Comparison of ENCODE assay signal across 1 cellular context in the genomic region with DNA sequence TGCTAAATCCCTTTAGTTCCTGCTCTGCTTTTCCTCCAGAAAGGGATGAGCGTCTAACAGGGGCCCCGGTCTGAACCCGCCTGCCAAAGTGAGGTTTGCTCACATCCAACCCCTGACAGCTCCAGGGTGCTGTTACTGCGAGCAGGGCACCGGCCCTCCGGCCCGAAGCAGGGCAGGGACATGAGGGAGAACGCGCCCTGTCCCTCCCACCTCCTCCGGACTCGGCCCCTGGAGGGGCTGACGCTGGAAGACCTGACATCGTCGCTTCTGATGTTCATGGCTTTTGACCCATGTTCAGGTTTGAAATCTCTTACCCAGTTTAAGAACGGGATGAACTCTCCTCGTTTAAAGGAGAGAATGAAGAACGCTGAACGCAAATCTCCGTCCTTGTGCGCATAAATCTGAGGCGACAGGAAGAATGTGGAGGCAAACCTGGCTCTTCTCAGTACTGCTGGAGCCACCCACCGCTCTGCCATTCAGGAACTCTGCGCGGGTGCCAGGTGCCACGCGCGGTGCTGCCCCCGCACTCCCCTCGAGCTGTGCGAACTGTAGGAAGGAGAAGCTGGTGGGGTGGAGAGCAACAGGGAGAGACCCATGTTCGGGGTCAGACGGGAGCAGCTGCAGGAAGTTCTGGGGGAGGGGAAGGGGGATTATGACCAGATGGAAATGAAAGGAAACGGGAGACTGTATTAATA.
TF ChIP-seq lines count a peak whose summit lies in the region.

No MANE protein-coding gene starts in this region.

TF ChIP-seq in HepG2, 621 proteins besides CTCF, POLR2A, EP300 and RAD21 (continued from another document):
- TF ChIP-seq, protein P1, sequence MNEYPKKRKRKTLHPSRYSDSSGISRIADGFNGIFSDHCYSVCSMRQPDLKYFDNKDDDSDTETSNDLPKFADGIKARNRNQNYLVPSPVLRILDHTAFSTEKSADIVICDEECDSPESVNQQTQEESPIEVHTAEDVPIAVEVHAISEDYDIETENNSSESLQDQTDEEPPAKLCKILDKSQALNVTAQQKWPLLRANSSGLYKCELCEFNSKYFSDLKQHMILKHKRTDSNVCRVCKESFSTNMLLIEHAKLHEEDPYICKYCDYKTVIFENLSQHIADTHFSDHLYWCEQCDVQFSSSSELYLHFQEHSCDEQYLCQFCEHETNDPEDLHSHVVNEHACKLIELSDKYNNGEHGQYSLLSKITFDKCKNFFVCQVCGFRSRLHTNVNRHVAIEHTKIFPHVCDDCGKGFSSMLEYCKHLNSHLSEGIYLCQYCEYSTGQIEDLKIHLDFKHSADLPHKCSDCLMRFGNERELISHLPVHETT (CRISPR knock-in tag; conservative IDR thresholded peaks at IDR 0.05) = no peak
- no peak for TF ChIP-seq DNMT3B (CRISPR knock-in tag; conservative IDR thresholded peaks at IDR 0.05)
- TF ChIP-seq HBP1 (CRISPR knock-in tag; IDR thresholded peaks at IDR 0.05; ENCODE audit: low read depth) = no peak
- TF ChIP-seq, protein P2, sequence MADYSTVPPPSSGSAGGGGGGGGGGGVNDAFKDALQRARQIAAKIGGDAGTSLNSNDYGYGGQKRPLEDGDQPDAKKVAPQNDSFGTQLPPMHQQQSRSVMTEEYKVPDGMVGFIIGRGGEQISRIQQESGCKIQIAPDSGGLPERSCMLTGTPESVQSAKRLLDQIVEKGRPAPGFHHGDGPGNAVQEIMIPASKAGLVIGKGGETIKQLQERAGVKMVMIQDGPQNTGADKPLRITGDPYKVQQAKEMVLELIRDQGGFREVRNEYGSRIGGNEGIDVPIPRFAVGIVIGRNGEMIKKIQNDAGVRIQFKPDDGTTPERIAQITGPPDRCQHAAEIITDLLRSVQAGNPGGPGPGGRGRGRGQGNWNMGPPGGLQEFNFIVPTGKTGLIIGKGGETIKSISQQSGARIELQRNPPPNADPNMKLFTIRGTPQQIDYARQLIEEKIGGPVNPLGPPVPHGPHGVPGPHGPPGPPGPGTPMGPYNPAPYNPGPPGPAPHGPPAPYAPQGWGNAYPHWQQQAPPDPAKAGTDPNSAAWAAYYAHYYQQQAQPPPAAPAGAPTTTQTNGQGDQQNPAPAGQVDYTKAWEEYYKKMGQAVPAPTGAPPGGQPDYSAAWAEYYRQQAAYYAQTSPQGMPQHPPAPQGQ (CRISPR knock-in tag; IDR thresholded peaks at IDR 0.05; ENCODE audit: borderline replicate concordance) = no peak
TF ChIP-seq in HepG2: peak in this region for 57.
